In genomic region chr11:113587318-113587739, GRCh38 we compare ENCODE assay signal across 9 cellular contexts.
DNase-seq lines count a peak whose midpoint lies in the region; ATAC-seq and TF ChIP-seq lines count a peak whose summit lies in the region.
"Had no signal": no experiment of that assay in that cellular context is flagged by ENCODE, and none has a peak within 500 bp of the region (broad histone marks: within the 10 kb centered on the region; RNA-seq: fewer than 3 reads in every experiment).

No MANE protein-coding gene starts in this region.

- peaks cover 0 to 4% (median 0%) of the 10 kb centered on the region in 45 donors for H3K27me3 ChIP-seq in dorsolateral prefrontal cortex

- intact Hi-C loops in dorsolateral prefrontal cortex (cut with DNase I), result no loop called here

- no peak for TF ChIP-seq CTCF in dorsolateral prefrontal cortex (IDR thresholded peaks at IDR 0.05 in 54 of 56, conservative IDR thresholded peaks at IDR 0.05 in 2 of 56; ENCODE audit: low read depth in 1 of 56, partially characterized antibody in 56 of 56)

- ATAC-seq in GM19395 (IDR thresholded peaks at IDR 0.05; ENCODE audit: unreplicated experiment) (peak; percentile 82), HG03342 (IDR thresholded peaks at IDR 0.05; ENCODE audit: unreplicated experiment) (peak; percentile 75)
- ATAC-seq: T-helper 17 cell had no signal

- H3K27ac ChIP-seq in dorsolateral prefrontal cortex, result no peak overlapping the region

- H3K4me3 ChIP-seq in dorsolateral prefrontal cortex, result no peak overlapping the region

- peak; percentile 35 for DNase-seq in EH (ENCODE audit: low read depth)
- DNase-seq in astrocyte of the hippocampus (ENCODE audit: low read depth, low spot score), result peak; percentile 7
- no peak for DNase-seq in dorsolateral prefrontal cortex
- no peak for DNase-seq in NCI-H1048 (lab: John Stamatoyannopoulos, UW)
- no peak for DNase-seq in DMS79 (lab: John Stamatoyannopoulos, UW)
- no peak for DNase-seq in NCI-H2029 (lab: John Stamatoyannopoulos, UW)
- DNase-seq: T-helper 17 cell had no signal

Comparison
In these comparisons a context has a peak if more than half of its experiments do, and no peak if none do; other contexts are left out.
1. DNase-seq: peak in EH (single experiment) and astrocyte of the hippocampus (single experiment); none in dorsolateral prefrontal cortex (0 of 10), NCI-H1048 (single experiment), DMS79 (single experiment) and NCI-H2029 (single experiment).